Comparison of ENCODE assay signal across 8 cellular contexts in genomic region chr10:15860692-15861201, GRCh38. TPM values are rescaled to one million over a fixed set of nuclear protein-coding genes. Genes with fewer than 3 reads are reported as not detected.
DNase-seq lines count a peak whose midpoint lies in the region; ATAC-seq and TF ChIP-seq lines count a peak whose summit lies in the region.

No MANE protein-coding gene starts in this region.

- H3K27me3 ChIP-seq in AG04450 (ENCODE audit: control insufficient read depth, insufficient read depth, low read length): no peaks in the 10 kb centered on the region

- no peaks in the 10 kb centered on the region for H3K36me3 ChIP-seq in KOPT-K1 (ENCODE audit: insufficient read depth, low read length)

- H3K9me3 ChIP-seq in AG04450 (ENCODE audit: control insufficient read depth, insufficient read depth, low read length) (no peaks in the 10 kb centered on the region; the same call in 1 of the 2 replicates), KOPT-K1 (ENCODE audit: insufficient read depth, low read length, poor library complexity, severe bottlenecking) (peaks cover 7% of the 10 kb centered on the region)

- peak overlapping the region; percentile 92 to 98 (median 96) for H3K27ac Mint-ChIP-seq in naive B cell

- POLR2A ChIA-PET in AG04450 (lab: Yijun Ruan, JAX): interaction anchor here (0.7 kb wide), 1 partner anchor 1752 kb away, joined by 3 read pairs; no protein-coding TSS in a partner anchor

- peak overlapping the region; percentile 91 for H3K4me3 ChIP-seq in AG04450 (ENCODE audit: low read depth, low read length)

- H3K27ac ChIP-seq in AG04450 (ENCODE audit: low read depth, low read length) (no peak overlapping the region), KOPT-K1 (ENCODE audit: low read depth, low read length, poor library complexity, severe bottlenecking) (peak overlapping the region; percentile 66), cingulate gyrus (ENCODE audit: low read depth, low read length) (peak overlapping the region; percentile 57)

- peaks cover 18 to 24% (median 22%) of the 10 kb centered on the region in 3 donors for H3K27me3 Mint-ChIP-seq in naive B cell

- peaks cover 32 to 42% (median 39%) of the 10 kb centered on the region in 3 donors for H3K4me1 Mint-ChIP-seq in naive B cell

- ATAC-seq in naive B cell (ENCODE audit: low read depth in 2 of 2) (no peak), GM19351 (IDR thresholded peaks at IDR 0.05; ENCODE audit: unreplicated experiment) (no peak), GM21515 (IDR thresholded peaks at IDR 0.05; ENCODE audit: unreplicated experiment) (no peak), GM21825 (IDR thresholded peaks at IDR 0.05; ENCODE audit: unreplicated experiment) (no peak)

- TF ChIP-seq CTCF in AG04450 (IDR thresholded peaks at IDR 0.05; ENCODE audit: low read depth, low read length): no peak

- CTCF ChIA-PET in AG04450 (lab: Charles Lee): interaction anchor here (1.1 to 2.1 kb wide), 2 partner anchors 42 to 432 kb away, joined by 3 to 9 read pairs; no protein-coding TSS in a partner anchor

- DNase-seq in AG04450 (ENCODE audit: low read depth, low spot score) (no peak), naive B cell (no peak), NCI-H226 (no peak)

- H3K9me3 Mint-ChIP-seq in naive B cell: peaks cover 0 to 11% (median 3%) of the 10 kb centered on the region in 7 donors

- peak overlapping the region; percentile 95 to 100 (median 99) for H3K4me3 Mint-ChIP-seq in naive B cell

- H3K36me3 Mint-ChIP-seq in naive B cell: peaks cover 0 to 10% of the 10 kb centered on the region in 2 donors

RNA-seq across cellular contexts. Expression of gene MINDY3, which starts 0.4 kb away (rescaled TPM):
- polyA plus RNA-seq in AG04450 (2011; rRNA removed) (19.4 and 28.7 TPM in 2 replicates), naive B cell (ENCODE audit: low read depth in 6 of 6) (1 to 10 TPM; 2.8 to 8.3 (median 7.1) TPM)
- 11.6 and 21.4 TPM in 2 replicates for polyA minus RNA-seq in AG04450 (2011; rRNA and poly(A)+ RNA removed)
